Comparison of ENCODE assay signal across 9 cellular contexts in genomic region chr6:145736854-145737181, GRCh38. TPM values are rescaled to one million over a fixed set of nuclear protein-coding genes. Genes with fewer than 3 reads are reported as not detected.
A peak's percentile ranks its signal among the peaks of the same experiment; 100 is the strongest.
DNase-seq lines count a peak whose midpoint lies in the region; ATAC-seq and TF ChIP-seq lines count a peak whose summit lies in the region.
"Had no signal": no experiment of that assay in that cellular context is flagged by ENCODE, and none has a peak within 500 bp of the region (broad histone marks: within the 10 kb centered on the region; RNA-seq: fewer than 3 reads in every experiment).

No MANE protein-coding gene starts in this region.

- CTCF ChIA-PET in mammary epithelial cell (lab: Charles Lee; ENCODE audit: low non-redundant PET), result no interaction called here

- ATAC-seq in HG02759 (IDR thresholded peaks at IDR 0.05; ENCODE audit: unreplicated experiment) (no peak), sciatic nerve (no peak)

- no peaks in the 10 kb centered on the region for H3K9me3 ChIP-seq in left ventricle myocardium inferior (replicated peaks)
- H3K9me3 ChIP-seq in right atrium auricular region, result no peaks in the 10 kb centered on the region
- H3K9me3 ChIP-seq in mammary epithelial cell (replicated peaks; ENCODE audit: insufficient read depth, low read length), result peaks cover 2% of the 10 kb centered on the region
- H3K9me3 ChIP-seq in muscle layer of duodenum (ENCODE audit: control insufficient read depth in 1 of 2, low read length in 2 of 2), result no peaks in the 10 kb centered on the region
- no peaks in the 10 kb centered on the region for H3K9me3 ChIP-seq in vagina

- H3K79me2 ChIP-seq in mammary epithelial cell (ENCODE audit: insufficient read depth, low read length), result peaks cover 3% of the 10 kb centered on the region

- no TSS peak for BruUV-seq in mammary epithelial cell (replicated peaks; lab: Mats Ljungman, UMichigan)

- no peaks in the 10 kb centered on the region for H3K36me3 ChIP-seq in left ventricle myocardium inferior
- H3K36me3 ChIP-seq in right atrium auricular region, result no peaks in the 10 kb centered on the region
- H3K36me3 ChIP-seq in mammary epithelial cell (ENCODE audit: insufficient read depth, low read length), result no peaks in the 10 kb centered on the region
- H3K36me3 ChIP-seq in muscle layer of duodenum (ENCODE audit: control insufficient read depth in 1 of 2, insufficient read depth in 2 of 2, low read length in 2 of 2), result peaks cover 0 to 8% of the 10 kb centered on the region in 2 donors
- no peaks in the 10 kb centered on the region for H3K36me3 ChIP-seq in vagina

- no peaks in the 10 kb centered on the region for H4K20me1 ChIP-seq in mammary epithelial cell (ENCODE audit: insufficient read depth, low read length)

- intact Hi-C loops in left ventricle myocardium inferior (cut with micrococcal nuclease), result no loop called here
- intact Hi-C loops in mammary epithelial cell (cut with micrococcal nuclease), result no loop called here
- intact Hi-C loops in vagina (cut with DNase I), result loop anchor here (10.0 kb wide), 1 partner anchor 78 kb away; the partner anchor contains the start of gene FBXO30
- intact Hi-C loops in sciatic nerve (cut with DNase I), result no loop called here

- TF ChIP-seq CTCF in left ventricle myocardium inferior (IDR thresholded peaks at IDR 0.05; ENCODE audit: borderline replicate concordance) (no peak), right atrium auricular region (IDR thresholded peaks at IDR 0.05) (no peak), mammary epithelial cell (conservative IDR thresholded peaks at IDR 0.05 in 1 of 2, IDR thresholded peaks at IDR 0.05 in 1 of 2; ENCODE audit: extremely low read depth in 1 of 2, insufficient read depth in 1 of 2, low read depth in 1 of 2, low read length in 2 of 2) (no peak), vagina (IDR thresholded peaks at IDR 0.05) (no peak)

- 71% methylated on average over 5 of the region's 5 CpGs for WGBS in mammary epithelial cell (ENCODE audit: low coverage, missing lambda C conversion rate)

- TF ChIP-seq POLR2A in vagina (IDR thresholded peaks at IDR 0.05), result no peak

- in situ Hi-C loops in mammary epithelial cell (cut with MboI; ENCODE audit: low sequenced_read_pairs in 2 of 2), result no loop called here

- H3K4me1 ChIP-seq in left ventricle myocardium inferior, result peaks cover 39% of the 10 kb centered on the region
- H3K4me1 ChIP-seq in right atrium auricular region, result peaks cover 0 to 15% of the 10 kb centered on the region in 2 donors
- peaks cover 10% of the 10 kb centered on the region for H3K4me1 ChIP-seq in mammary epithelial cell (ENCODE audit: insufficient read depth, low read length)
- peaks cover 17% of the 10 kb centered on the region in 2 donors for H3K4me1 ChIP-seq in muscle layer of duodenum (ENCODE audit: control insufficient read depth in 1 of 2, insufficient read depth in 2 of 2, low read length in 2 of 2)
- H3K4me1 ChIP-seq in vagina, result peaks cover 10% of the 10 kb centered on the region

- dilution Hi-C loops in mammary epithelial cell (cut with HindIII; ENCODE audit: low sequenced_read_pairs), result no loop called here

- H3K27me3 ChIP-seq in left ventricle myocardium inferior (ENCODE audit: low read depth), result no peaks in the 10 kb centered on the region
- H3K27me3 ChIP-seq in right atrium auricular region, result no peaks in the 10 kb centered on the region
- no peaks in the 10 kb centered on the region for H3K27me3 ChIP-seq in mammary epithelial cell (ENCODE audit: insufficient read depth, low read length)
- no peaks in the 10 kb centered on the region for H3K27me3 ChIP-seq in muscle layer of duodenum (ENCODE audit: low read depth, low read length)
- no peaks in the 10 kb centered on the region for H3K27me3 ChIP-seq in vagina

- H2AFZ ChIP-seq in mammary epithelial cell (ENCODE audit: low read depth, low read length), result no peak overlapping the region

- peak overlapping the region; percentile 84 for H3K4me2 ChIP-seq in mammary epithelial cell (ENCODE audit: insufficient read depth, low read depth, low read length)

- no peak overlapping the region for H3K9ac ChIP-seq in mammary epithelial cell (ENCODE audit: insufficient read depth, low read length)

- DNase-seq in left ventricle myocardium inferior (no peak), right atrium auricular region (ENCODE audit: low spot score) (no peak), mammary epithelial cell (no peak), vagina (ENCODE audit: extremely low spot score in 2 of 2) (no peak), sciatic nerve (ENCODE audit: low spot score) (no peak)
- no peak for DNase-seq in activated CD4-positive, CD25-positive, alpha-beta regulatory T cell (lab: John Stamatoyannopoulos, UW)
- DNase-seq: SHP77 had no signal

- H3K27ac ChIP-seq in left ventricle myocardium inferior (replicated peaks), result peak overlapping the region; percentile 99
- peak overlapping the region in 1 of 2 donors; percentile 99 for H3K27ac ChIP-seq in right atrium auricular region
- no peak overlapping the region for H3K27ac ChIP-seq in mammary epithelial cell (ENCODE audit: insufficient read depth, low read depth, low read length)
- peak overlapping the region; percentile 97 for H3K27ac ChIP-seq in muscle layer of duodenum (ENCODE audit: low read length)
- peak overlapping the region; percentile 95 for H3K27ac ChIP-seq in vagina

- peak overlapping the region; percentile 82 for H3K4me3 ChIP-seq in left ventricle myocardium inferior
- H3K4me3 ChIP-seq in right atrium auricular region, result no peak overlapping the region
- no peak overlapping the region for H3K4me3 ChIP-seq in mammary epithelial cell (replicated peaks in 1 of 3; ENCODE audit: insufficient read depth in 1 of 3, low read depth in 2 of 3, low read length in 3 of 3)
- peak overlapping the region; percentile 70 to 75 for H3K4me3 ChIP-seq in muscle layer of duodenum (ENCODE audit: low read depth in 1 of 2, low read length in 2 of 2)
- no peak overlapping the region for H3K4me3 ChIP-seq in vagina

RNA-seq across cellular contexts. Expression of gene EPM2A, which starts 1.5 kb away (rescaled TPM):
- total RNA-seq in left ventricle myocardium inferior (41.3 TPM), right atrium auricular region (10 to 100 TPM; 24.2 to 24.7 TPM), mammary epithelial cell (10 to 100 TPM in 1 of 2 donors, 1 to 10 TPM in 1; 6.5 to 10.5 TPM), vagina (14.0 TPM), sciatic nerve (19.5 TPM)
- polyA plus RNA-seq in mammary epithelial cell, result 2.8 TPM
- polyA minus RNA-seq in mammary epithelial cell, result 2.5 TPM

Comparison
In these comparisons a context has a peak if more than half of its experiments do, and no peak if none do; other contexts are left out.
1. H3K4me3 ChIP-seq: peak in left ventricle myocardium inferior (single experiment) and muscle layer of duodenum (2 of 2); none in right atrium auricular region (0 of 2), mammary epithelial cell (0 of 3) and vagina (0 of 2).